In genomic region chr17:59669944-59670343, GRCh38 we compare ENCODE assay signal across 14 cellular contexts. TPM values are rescaled to one million over a fixed set of nuclear protein-coding genes. Genes with fewer than 3 reads are reported as not detected.
A peak's percentile ranks its signal among the peaks of the same experiment; 100 is the strongest.
DNase-seq lines count a peak whose midpoint lies in the region; ATAC-seq, FAIRE-seq and TF ChIP-seq lines count a peak whose summit lies in the region.
"Had no signal": no experiment of that assay in that cellular context is flagged by ENCODE, and none has a peak within 500 bp of the region (broad histone marks: within the 10 kb centered on the region; RNA-seq: fewer than 3 reads in every experiment).

No MANE protein-coding gene starts in this region.

- H3K36me3 ChIP-seq in BLaER1 treated with 17β-estradiol and CSF1 and Interleukin-3, amounts not matched to agents 10 nM and 100 nM = peaks cover 85 to 99% (median 94%) of the 10 kb centered on the region in 11 experiments

- H3K27me3 ChIP-seq in BLaER1 treated with 17β-estradiol and CSF1 and Interleukin-3, amounts not matched to agents 10 nM and 100 nM = no peaks in the 10 kb centered on the region

- H3K4me3 ChIP-seq in BLaER1 treated with 17β-estradiol and CSF1 and Interleukin-3, amounts not matched to agents 10 nM and 100 nM = no peak overlapping the region
- H3K4me3 ChIP-seq: prostate gland had no signal

- intact Hi-C loops in activated T-helper 2 cell treated with anti-CD3 and anti-CD28 coated beads, Interferon-gamma antibody, Interleukin-2, Interleukin-4, amounts not matched to agents 10 μg/mL and 5 μg/mL and 100 μg/mL, durations not matched to agents 14 hours and 24 hours and 36 hours (cut with micrococcal nuclease) = no loop called here
- intact Hi-C loops in natural killer cell (cut with micrococcal nuclease) = no loop called here

- TF ChIP-seq POLR2A in GM12891 (IDR thresholded peaks at IDR 0.05; ENCODE audit: low read depth, low read length) = no peak

- DNase-seq in GM12891 (ENCODE audit: insufficient read length, low spot score) (no peak), natural killer cell (no peak), NCI-H1048 (lab: John Stamatoyannopoulos, UW) (no peak)
- DNase-seq in activated T-helper 2 cell treated with anti-CD3 and anti-CD28 coated beads, Interferon-gamma antibody, Interleukin-2, Interleukin-4, amounts not matched to agents 10 μg/mL and 5 μg/mL and 100 μg/mL, durations not matched to agents 14 hours and 24 hours and 36 hours (ENCODE audit: low spot score) = no peak
- DNase-seq in stimulated activated naive CD4-positive, alpha-beta T cell (lab: John Stamatoyannopoulos, UW) = no peak
- DNase-seq: activated CD4-positive, CD25-positive, alpha-beta regulatory T cell treated with anti-CD3 and anti-CD28 coated beads, Interleukin-2, amount 50 U/mL, for 72 hours; Calu3; mesendoderm; NCI-H2081; NK-92 treated with Interleukin-12 subunit alpha and Interleukin-12 subunit beta, amount 100 ng/mL, for 24 hours; stimulated activated CD4-positive, alpha-beta T cell treated with anti-CD3 and anti-CD28 coated beads, Interleukin-4, amount 100 ng/mL, for 24 hours had no signal

- peak overlapping the region in 5 of 11 experiments; percentile 2 to 61 (median 46); a peak in 7 of 22 replicates for H3K27ac ChIP-seq in BLaER1 treated with 17β-estradiol and CSF1 and Interleukin-3, amounts not matched to agents 10 nM and 100 nM
- H3K27ac ChIP-seq: prostate gland had no signal

- H3K9me3 ChIP-seq in BLaER1 treated with 17β-estradiol and CSF1 and Interleukin-3, amounts not matched to agents 10 nM and 100 nM (replicated peaks in 1 of 11) = no peaks in the 10 kb centered on the region
- H3K9me3 ChIP-seq: prostate gland had no signal

- H3K27me3 Mint-ChIP-seq in activated T-helper 2 cell treated with anti-CD3 and anti-CD28 coated beads, Interferon-gamma antibody, Interleukin-2, Interleukin-4, amounts not matched to agents 10 μg/mL and 5 μg/mL and 100 μg/mL, durations not matched to agents 14 hours and 24 hours and 36 hours (ENCODE audit: low read depth) = no peaks in the 10 kb centered on the region
- H3K27me3 Mint-ChIP-seq in natural killer cell (ENCODE audit: low read depth in 2 of 2) = no peaks in the 10 kb centered on the region

- no peak for ATAC-seq in natural killer cell
- no peak for ATAC-seq in GM21381 (IDR thresholded peaks at IDR 0.05; ENCODE audit: unreplicated experiment)

- FAIRE-seq in GM12891 (lab: Jason Lieb, UNC) = no peak

- no peaks in the 10 kb centered on the region for H3K9me3 Mint-ChIP-seq in activated T-helper 2 cell treated with anti-CD3 and anti-CD28 coated beads, Interferon-gamma antibody, Interleukin-2, Interleukin-4, amounts not matched to agents 10 μg/mL and 5 μg/mL and 100 μg/mL, durations not matched to agents 14 hours and 24 hours and 36 hours
- H3K9me3 Mint-ChIP-seq in natural killer cell = no peaks in the 10 kb centered on the region

- H3K4me3 Mint-ChIP-seq in activated T-helper 2 cell treated with anti-CD3 and anti-CD28 coated beads, Interferon-gamma antibody, Interleukin-2, Interleukin-4, amounts not matched to agents 10 μg/mL and 5 μg/mL and 100 μg/mL, durations not matched to agents 14 hours and 24 hours and 36 hours (ENCODE audit: low read depth) = no peak overlapping the region
- H3K4me3 Mint-ChIP-seq in natural killer cell = no peak overlapping the region

- peaks cover 21 to 91% (median 32%) of the 10 kb centered on the region in 10 experiments for H3K4me1 ChIP-seq in BLaER1 treated with 17β-estradiol and CSF1 and Interleukin-3, amounts not matched to agents 10 nM and 100 nM
- H3K4me1 ChIP-seq: prostate gland had no signal

- no peak for TF ChIP-seq CTCF in natural killer cell (IDR thresholded peaks at IDR 0.05)

- H3K27ac Mint-ChIP-seq in activated T-helper 2 cell treated with anti-CD3 and anti-CD28 coated beads, Interferon-gamma antibody, Interleukin-2, Interleukin-4, amounts not matched to agents 10 μg/mL and 5 μg/mL and 100 μg/mL, durations not matched to agents 14 hours and 24 hours and 36 hours = peak overlapping the region; percentile 42
- H3K27ac Mint-ChIP-seq in natural killer cell = peak overlapping the region; percentile 48 to 56

- peaks cover 18% of the 10 kb centered on the region for H3K4me1 Mint-ChIP-seq in activated T-helper 2 cell treated with anti-CD3 and anti-CD28 coated beads, Interferon-gamma antibody, Interleukin-2, Interleukin-4, amounts not matched to agents 10 μg/mL and 5 μg/mL and 100 μg/mL, durations not matched to agents 14 hours and 24 hours and 36 hours (ENCODE audit: low read depth)
- H3K4me1 Mint-ChIP-seq in natural killer cell = peaks cover 7 to 26% of the 10 kb centered on the region in 2 donors

- H3K4me2 ChIP-seq in BLaER1 treated with 17β-estradiol and CSF1 and Interleukin-3, amounts not matched to agents 10 nM and 100 nM = peak overlapping the region in 7 of 11 experiments; percentile 4 to 81 (median 59); a peak in 10 of 22 replicates

- peaks cover 63% of the 10 kb centered on the region for H3K36me3 Mint-ChIP-seq in activated T-helper 2 cell treated with anti-CD3 and anti-CD28 coated beads, Interferon-gamma antibody, Interleukin-2, Interleukin-4, amounts not matched to agents 10 μg/mL and 5 μg/mL and 100 μg/mL, durations not matched to agents 14 hours and 24 hours and 36 hours (ENCODE audit: low read depth)
- peaks cover 11% of the 10 kb centered on the region for H3K36me3 Mint-ChIP-seq in natural killer cell

- H3K9ac ChIP-seq in BLaER1 treated with 17β-estradiol and CSF1 and Interleukin-3, amounts not matched to agents 10 nM and 100 nM = no peak overlapping the region

- H4K20me1 ChIP-seq in BLaER1 treated with 17β-estradiol and CSF1 and Interleukin-3, amounts not matched to agents 10 nM and 100 nM = peaks cover 0 to 100% (median 19%) of the 10 kb centered on the region in 11 experiments; a peak in 14 of 22 replicates

TF ChIP-seq in GM12891, 5 proteins besides CTCF, POLR2A, EP300 and RAD21:
- TF ChIP-seq SPI1 (IDR thresholded peaks at IDR 0.05; ENCODE audit: low read depth, low read length) (peak; percentile 53), TAF1 (IDR thresholded peaks at IDR 0.05; ENCODE audit: low read depth, low read length) (no peak)

RNA-seq across cellular contexts. Expression of gene PTRH2, which starts 37.3 kb away (rescaled TPM):
- polyA plus RNA-seq in GM12891 (2012; ENCODE audit: low read depth, missing spikeins) = 46.2 TPM
- total RNA-seq in activated T-helper 2 cell treated with anti-CD3 and anti-CD28 coated beads, Interferon-gamma antibody, Interleukin-2, Interleukin-4, amounts not matched to agents 10 μg/mL and 5 μg/mL and 100 μg/mL, durations not matched to agents 14 hours and 24 hours and 36 hours = 48.3 and 50.3 TPM in 2 replicates
- total RNA-seq in natural killer cell = 10 to 100 TPM in 1 of 3 donors, 1 to 10 TPM in 2; 5.9 to 10.5 (median 6.6) TPM

RNA-seq across cellular contexts. Expression of gene VMP1, which starts 37.5 kb away (rescaled TPM):
- 66.9 TPM for polyA plus RNA-seq in GM12891 (2012; ENCODE audit: low read depth, missing spikeins)
- 479 and 499 TPM in 2 replicates for total RNA-seq in activated T-helper 2 cell treated with anti-CD3 and anti-CD28 coated beads, Interferon-gamma antibody, Interleukin-2, Interleukin-4, amounts not matched to agents 10 μg/mL and 5 μg/mL and 100 μg/mL, durations not matched to agents 14 hours and 24 hours and 36 hours
- total RNA-seq in natural killer cell = 100 to 1,000 TPM; 136 to 175 (median 162) TPM

RNA-seq across cellular contexts. Expression of gene CLTC, which starts 50.2 kb away (rescaled TPM):
- 81.0 TPM for polyA plus RNA-seq in GM12891 (2012; ENCODE audit: low read depth, missing spikeins)
- total RNA-seq in activated T-helper 2 cell treated with anti-CD3 and anti-CD28 coated beads, Interferon-gamma antibody, Interleukin-2, Interleukin-4, amounts not matched to agents 10 μg/mL and 5 μg/mL and 100 μg/mL, durations not matched to agents 14 hours and 24 hours and 36 hours = 188 and 193 TPM in 2 replicates
- total RNA-seq in natural killer cell = 100 to 1,000 TPM; 116 to 127 (median 117) TPM
